In genomic region chr20:47492284-47492683, GRCh38 we compare ENCODE assay signal across 19 cellular contexts. TPM values are rescaled to one million over a fixed set of nuclear protein-coding genes. Genes with fewer than 3 reads are reported as not detected.
DNase-seq lines count a peak whose midpoint lies in the region; ATAC-seq and TF ChIP-seq lines count a peak whose summit lies in the region.
"Had no signal": no experiment of that assay in that cellular context is flagged by ENCODE, and none has a peak within 500 bp of the region (broad histone marks: within the 10 kb centered on the region; RNA-seq: fewer than 3 reads in every experiment).

No MANE protein-coding gene starts in this region.

- H3K4me3 Mint-ChIP-seq in type B pancreatic cell: no peak overlapping the region

- peaks cover 0 to 4% (median 0%) of the 10 kb centered on the region in 12 donors for H3K9me3 ChIP-seq in heart left ventricle
- no peaks in the 10 kb centered on the region for H3K9me3 ChIP-seq in OCI-LY7 (ENCODE audit: low read length)
- no peaks in the 10 kb centered on the region for H3K9me3 ChIP-seq in gastroesophageal sphincter
- H3K9me3 ChIP-seq in smooth muscle cell (replicated peaks; ENCODE audit: low read depth): no peaks in the 10 kb centered on the region
- H3K9me3 ChIP-seq: pancreas, testis had no signal

- no peak overlapping the region for H3K9ac ChIP-seq in smooth muscle cell (ENCODE audit: low read depth)

- 92 to 96% (median 96%) methylated on average over 3 of the region's 3 CpGs for WGBS in heart left ventricle, 4 donors
- 94 to 100% methylated on average over 2 to 3 of the region's 3 CpGs for WGBS in gastroesophageal sphincter (ENCODE audit: low coverage in 1 of 2), 2 donors
- WGBS in smooth muscle cell (ENCODE audit: low lambda C conversion rate): 96% methylated on average over 3 of the region's 3 CpGs

- no peaks in the 10 kb centered on the region for H3K9me2 ChIP-seq in OCI-LY7 (ENCODE audit: insufficient read depth, low read length)

- TF ChIP-seq EP300 in gastroesophageal sphincter (IDR thresholded peaks at IDR 0.05): no peak

- H3K27ac ChIP-seq in heart left ventricle (peak overlapping the region; percentile 75 to 89 (median 82)), OCI-LY7 (ENCODE audit: low read depth, low read length, poor library complexity, severe bottlenecking) (peak overlapping the region; percentile 9), gastroesophageal sphincter (peak overlapping the region in 3 of 4 donors; percentile 73 to 85 (median 79)), smooth muscle cell (ENCODE audit: low read depth) (no peak overlapping the region)

- no peak overlapping the region for H3K4me2 ChIP-seq in OCI-LY7 (ENCODE audit: low read length)
- H3K4me2 ChIP-seq in smooth muscle cell: no peak overlapping the region

- POLR2A ChIA-PET in OCI-LY7 (lab: Charles Lee): interaction anchor here (0.6 to 4.0 kb wide), 5 partner anchors 10 to 81 kb away, joined by 3 to 47 read pairs (median 4); partner anchors contain the start of gene NCOA3

- peaks cover 17% of the 10 kb centered on the region for H3K4me1 Mint-ChIP-seq in type B pancreatic cell (ENCODE audit: unreplicated experiment)

- H3K27ac Mint-ChIP-seq in type B pancreatic cell: peak overlapping the region; percentile 51

- intact Hi-C loops in heart left ventricle (cut with DNase I): loop anchor here in 3 of 10 donors (2.0 to 10.0 kb wide), 2 partner anchors 107 to 217 kb away; no protein-coding TSS in a partner anchor
- intact Hi-C loops in Right ventricle myocardium inferior (cut with DNase I): no loop called here
- intact Hi-C loops in OCI-LY7 (cut with micrococcal nuclease; ENCODE audit: unreplicated experiment): no loop called here

- H3K27me3 Mint-ChIP-seq in type B pancreatic cell: no peaks in the 10 kb centered on the region

- no peak for TF ChIP-seq CTCF in heart left ventricle (IDR thresholded peaks at IDR 0.05)
- TF ChIP-seq CTCF in OCI-LY7 (conservative IDR thresholded peaks at IDR 0.05; ENCODE audit: low read length): no peak
- TF ChIP-seq CTCF in gastroesophageal sphincter (IDR thresholded peaks at IDR 0.05): no peak
- no peak for TF ChIP-seq CTCF in type B pancreatic cell (conservative IDR thresholded peaks at IDR 0.05)
- no peak for TF ChIP-seq CTCF in smooth muscle cell (IDR thresholded peaks at IDR 0.05; ENCODE audit: borderline replicate concordance, insufficient read depth, poor library complexity, severe bottlenecking)

- BruUV-seq in OCI-LY7 (replicated peaks; lab: Mats Ljungman, UMichigan): no TSS peak

- TF ChIP-seq POLR2A in heart left ventricle (IDR thresholded peaks at IDR 0.05) (no peak), gastroesophageal sphincter (IDR thresholded peaks at IDR 0.05) (no peak)

- ATAC-seq in heart left ventricle: no peak
- no peak for ATAC-seq in Right ventricle myocardium inferior
- no peak for ATAC-seq in gastroesophageal sphincter
- ATAC-seq in HG02970 (IDR thresholded peaks at IDR 0.05; ENCODE audit: low FRiP score, unreplicated experiment): no peak

- no peak overlapping the region for H2AFZ ChIP-seq in OCI-LY7 (ENCODE audit: low read length)
- H2AFZ ChIP-seq in smooth muscle cell (ENCODE audit: low read depth): no peak overlapping the region

- no peaks in the 10 kb centered on the region for H3K36me3 Mint-ChIP-seq in type B pancreatic cell

- H3K4me3 ChIP-seq in heart left ventricle (no peak overlapping the region), OCI-LY7 (ENCODE audit: low read depth, low read length, poor library complexity, severe bottlenecking) (no peak overlapping the region), gastroesophageal sphincter (no peak overlapping the region), smooth muscle cell (no peak overlapping the region)
- H3K4me3 ChIP-seq: testis had no signal

- H3F3A ChIP-seq in smooth muscle cell (ENCODE audit: low read depth): no peaks in the 10 kb centered on the region

- DNase-seq in heart left ventricle: no peak
- DNase-seq in Right ventricle myocardium inferior (ENCODE audit: missing footprints): no peak
- no peak for DNase-seq in OCI-LY7 (ENCODE audit: low spot score)
- DNase-seq in type B pancreatic cell (ENCODE audit: extremely low spot score, unreplicated experiment): no peak
- no peak for DNase-seq in smooth muscle cell (lab: John Stamatoyannopoulos, UW; ENCODE audit: unreplicated experiment)
- no peak for DNase-seq in NCI-H1436 treated with DMSO at 0.1 percent for 48 hours (lab: John Stamatoyannopoulos, UW)
- DNase-seq: activated CD4-positive, CD25-positive, alpha-beta regulatory T cell; AML-193; anterior cingulate cortex; cortex of kidney; DMS153; islet precursor cell; KG1; NCI-H345; OCI-M1; pancreas; testis had no signal

- no peaks in the 10 kb centered on the region for H3K9me3 Mint-ChIP-seq in type B pancreatic cell

- H4K20me1 ChIP-seq in OCI-LY7 (ENCODE audit: insufficient read depth, low read length): no peaks in the 10 kb centered on the region
- no peaks in the 10 kb centered on the region for H4K20me1 ChIP-seq in smooth muscle cell (ENCODE audit: low read depth)

- peaks cover 0 to 61% (median 25%) of the 10 kb centered on the region in 12 donors for H3K4me1 ChIP-seq in heart left ventricle
- peaks cover 80% of the 10 kb centered on the region for H3K4me1 ChIP-seq in OCI-LY7 (ENCODE audit: insufficient read depth, low read length, poor library complexity, severe bottlenecking)
- H3K4me1 ChIP-seq in gastroesophageal sphincter: peaks cover 0 to 23% (median 13%) of the 10 kb centered on the region in 3 donors
- peaks cover 6% of the 10 kb centered on the region for H3K4me1 ChIP-seq in smooth muscle cell (ENCODE audit: low read depth)

- H3K27me3 ChIP-seq in heart left ventricle (no peaks in the 10 kb centered on the region), gastroesophageal sphincter (no peaks in the 10 kb centered on the region), smooth muscle cell (ENCODE audit: low read depth) (no peaks in the 10 kb centered on the region)
- H3K27me3 ChIP-seq: pancreas, testis had no signal

- CTCF ChIA-PET in OCI-LY7 (lab: Charles Lee; ENCODE audit: unreplicated experiment): no interaction called here

- H3K36me3 ChIP-seq in heart left ventricle (no peaks in the 10 kb centered on the region), OCI-LY7 (ENCODE audit: insufficient read depth, low read length) (no peaks in the 10 kb centered on the region), gastroesophageal sphincter (no peaks in the 10 kb centered on the region), smooth muscle cell (ENCODE audit: low read depth) (no peaks in the 10 kb centered on the region)
- H3K36me3 ChIP-seq: pancreas had no signal

- H3K79me2 ChIP-seq in OCI-LY7 (ENCODE audit: insufficient read depth, low read depth, low read length) (no peaks in the 10 kb centered on the region), smooth muscle cell (ENCODE audit: low read depth) (no peaks in the 10 kb centered on the region)

RNA-seq across cellular contexts. Expression of gene NCOA3, which starts 9.4 kb away (rescaled TPM):
- total RNA-seq in heart left ventricle (10 to 100 TPM; 19.4 to 39.3 (median 26.6) TPM), Right ventricle myocardium inferior (21.6 TPM), OCI-LY7 (2022) (75.6 and 86.5 TPM in 2 replicates), gastroesophageal sphincter (10 to 100 TPM; 28.8 to 44.5 (median 37.6) TPM), type B pancreatic cell (ENCODE audit: low replicate concordance) (37.3 and 50.2 TPM in 2 replicates), smooth muscle cell (25.9 and 28.4 TPM in 2 replicates)
- polyA plus RNA-seq in heart left ventricle (10 to 100 TPM in 1 of 2 donors, 1 to 10 TPM in 1; 6.7 to 18.1 TPM), smooth muscle cell (6.0 and 12.3 TPM in 2 replicates)
- total RNA-seq in OCI-LY7 (2014; rRNA removed; shearing (Covaris generic)): 45.4 and 50.5 TPM in 2 replicates
